Comparison of ENCODE assay signal across 1 cellular context in genomic region chr9:15079989-15080388, GRCh38.
TF ChIP-seq lines count a peak whose summit lies in the region.

No MANE protein-coding gene starts in this region.

TF ChIP-seq in GM23338, 12 proteins besides CTCF, POLR2A, EP300 and RAD21 (continued from another document):
- TF ChIP-seq CREB1 (CRISPR knock-in tag; IDR thresholded peaks at IDR 0.05; ENCODE audit: low read depth) (no peak), ZNF114 (CRISPR knock-in tag; IDR thresholded peaks at IDR 0.05) (no peak), ZNF462 (CRISPR knock-in tag; IDR thresholded peaks at IDR 0.05) (no peak), JUNB (IDR thresholded peaks at IDR 0.05; ENCODE audit: unreplicated experiment) (no peak), REST (IDR thresholded peaks at IDR 0.05; ENCODE audit: unreplicated experiment) (no peak), POLR2AphosphoS5 (IDR thresholded peaks at IDR 0.05; ENCODE audit: low read depth) (no peak), ZNF331 (CRISPR knock-in tag; IDR thresholded peaks at IDR 0.05; ENCODE audit: low read depth) (no peak), EZH2 (IDR thresholded peaks at IDR 0.05; ENCODE audit: low read depth, unreplicated experiment) (no peak)
TF ChIP-seq in GM23338: peak in this region for 0.
